8 cellular contexts compared by ENCODE assay signal in the genomic region with DNA sequence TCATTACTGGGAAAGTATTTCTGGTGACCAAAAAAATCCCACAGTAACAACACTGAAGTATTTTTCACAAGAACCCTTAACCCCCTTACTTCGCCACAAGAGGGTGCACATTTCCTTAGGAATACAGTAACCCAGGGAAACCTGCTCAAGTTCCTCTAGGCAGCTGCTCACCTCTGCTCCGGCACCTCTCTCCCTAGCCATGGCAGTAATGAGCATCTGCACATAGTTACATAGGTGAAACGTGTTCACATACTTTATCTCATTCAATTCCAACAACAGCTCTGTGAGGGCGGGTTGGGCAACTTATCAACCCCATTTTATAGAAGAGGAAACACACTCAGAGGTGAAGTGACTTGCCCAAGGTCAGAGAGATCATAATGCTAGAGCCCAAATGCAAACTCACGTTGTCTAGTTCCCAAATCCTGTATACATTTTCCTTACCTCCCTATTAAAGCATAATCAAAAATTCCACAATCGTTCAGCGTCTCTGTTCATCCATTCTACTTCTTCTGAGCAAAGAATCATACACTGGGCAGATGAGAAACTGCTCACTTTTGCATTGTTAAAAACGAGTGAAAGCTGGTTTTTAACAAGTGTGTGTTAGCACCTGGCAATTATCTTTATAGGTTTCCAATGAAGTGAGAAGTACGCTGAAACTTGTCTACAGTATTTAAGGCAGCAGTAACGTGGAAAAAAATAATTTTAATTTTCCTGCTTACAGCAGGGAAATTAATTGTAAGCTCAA.
DNase-seq lines count a peak whose midpoint lies in the region; ATAC-seq and TF ChIP-seq lines count a peak whose summit lies in the region.

No MANE protein-coding gene starts in this region.

- intact Hi-C loops in posterior cingulate gyrus (cut with DNase I) = no loop called here

- DNase-seq in stimulated activated CD4-positive, alpha-beta T cell treated with anti-CD3 and anti-CD28 coated beads, Interleukin-15, amount 100 ng/mL, for 24 hours = peak; percentile 27
- DNase-seq in stimulated activated CD4-positive, alpha-beta T cell treated with anti-CD3 and anti-CD28 coated beads, Interleukin-2, amount 100 ng/mL, for 48 hours = no peak
- DNase-seq in NCI-H1048 (lab: John Stamatoyannopoulos, UW) (peak; percentile 8), SKM-1 (lab: John Stamatoyannopoulos, UW; ENCODE audit: unreplicated experiment) (peak; percentile 16), foreskin fibroblast (peak; percentile 66 to 87), pons (ENCODE audit: low spot score) (peak; percentile 48), posterior cingulate gyrus (no peak)

- TF ChIP-seq CTCF in foreskin fibroblast (IDR thresholded peaks at IDR 0.05; ENCODE audit: low read depth, low read length) = peak; percentile 65

- ATAC-seq in GM19395 (IDR thresholded peaks at IDR 0.05; ENCODE audit: unreplicated experiment) = no peak

- no peak overlapping the region for H3K4me3 ChIP-seq in foreskin fibroblast (ENCODE audit: low read depth in 1 of 2, low read length in 2 of 2)

Comparison
In these comparisons a context has a peak if more than half of its experiments do, and no peak if none do; other contexts are left out.
1. DNase-seq: peak in stimulated activated CD4-positive, alpha-beta T cell treated with anti-CD3 and anti-CD28 coated beads, Interleukin-15, amount 100 ng/mL, for 24 hours (single experiment), NCI-H1048 (single experiment), SKM-1 (single experiment), foreskin fibroblast (2 of 2) and pons (single experiment); none in stimulated activated CD4-positive, alpha-beta T cell treated with anti-CD3 and anti-CD28 coated beads, Interleukin-2, amount 100 ng/mL, for 48 hours (0 of 2) and posterior cingulate gyrus (0 of 10).